Comparison of ENCODE assay signal across 13 cellular contexts in the genomic region with DNA sequence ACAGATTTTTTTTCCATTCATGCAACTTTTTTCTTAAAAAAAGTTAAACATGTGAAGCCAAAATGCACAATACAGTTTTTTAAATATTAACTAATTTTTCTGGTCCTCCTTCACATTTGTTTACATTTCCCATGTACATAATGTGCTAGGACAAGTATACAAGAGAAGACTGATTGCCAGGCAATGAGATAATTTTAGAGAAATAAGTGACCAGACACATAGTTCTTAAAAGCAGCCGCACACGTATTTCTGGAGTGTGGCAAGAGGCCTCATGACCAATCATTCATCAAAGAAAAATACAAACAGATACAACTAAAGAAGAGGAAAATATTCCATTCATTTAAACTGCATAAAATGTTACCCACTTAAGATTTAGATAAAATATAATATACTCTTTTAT. TPM values are rescaled to one million over a fixed set of nuclear protein-coding genes. Genes with fewer than 3 reads are reported as not detected.
A peak's percentile ranks its signal among the peaks of the same experiment; 100 is the strongest.
DNase-seq lines count a peak whose midpoint lies in the region; ATAC-seq, FAIRE-seq and TF ChIP-seq lines count a peak whose summit lies in the region.
"Not testable (repeated sequence)": the region's sequence is repeated elsewhere in the genome, so short reads cannot be mapped to it uniquely, and the experiment has no call there.
"Had no signal": no experiment of that assay in that cellular context is flagged by ENCODE, and none has a peak within 500 bp of the region (broad histone marks: within the 10 kb centered on the region; RNA-seq: fewer than 3 reads in every experiment).

No MANE protein-coding gene starts in this region.

- not testable (repeated sequence) for H3K4me3 ChIP-seq in body of pancreas

- WGBS in body of pancreas, 2 donors = 47 to 57% methylated on average over 2 of the region's 2 CpGs

- peak; percentile 84 for FAIRE-seq in islet of Langerhans (lab: Jason Lieb, UNC)

- DNase-seq in body of pancreas = not testable (repeated sequence)

- TF ChIP-seq CTCF in body of pancreas (IDR thresholded peaks at IDR 0.05) = not testable (repeated sequence)

- not testable (repeated sequence) for TF ChIP-seq POLR2A in body of pancreas (IDR thresholded peaks at IDR 0.05)

- H3K9me3 ChIP-seq in body of pancreas = peaks cover 0 to 11% (median 0%) of the 10 kb centered on the region in 3 donors

- not testable (repeated sequence) for H3K36me3 ChIP-seq in body of pancreas (replicated peaks in 1 of 2; ENCODE audit: insufficient read depth in 1 of 2, low read depth in 2 of 2)

- intact Hi-C loops in body of pancreas (cut with DNase I) = not testable (repeated sequence)

- H3K27ac ChIP-seq in body of pancreas = not testable (repeated sequence)

- not testable (repeated sequence) for H3K27me3 ChIP-seq in body of pancreas

- not testable (repeated sequence) for H3K4me1 ChIP-seq in body of pancreas

- peak; percentile 75 for ATAC-seq in body of pancreas

RNA-seq across cellular contexts. Expression of gene FOXO3B, which starts 15.8 kb away (rescaled TPM):
- 10 to 100 TPM in 1 of 2 donors, 1 to 10 TPM in 1; 4.9 to 10.2 TPM for total RNA-seq in body of pancreas

RNA-seq across cellular contexts. Expression of gene TBC1D28, which starts 22.1 kb away (rescaled TPM):
- not detected for total RNA-seq in body of pancreas
- total RNA-seq: A172; A673; B cell; Caco-2; Calu3; CD4-positive, alpha-beta memory T cell; CD4-positive, alpha-beta T cell; CD4-positive, CD25-positive, alpha-beta regulatory T cell; CD8-positive, alpha-beta memory T cell; CD8-positive, alpha-beta T cell; Daoy had no signal
